Comparison of ENCODE assay signal across 11 cellular contexts in the genomic region with DNA sequence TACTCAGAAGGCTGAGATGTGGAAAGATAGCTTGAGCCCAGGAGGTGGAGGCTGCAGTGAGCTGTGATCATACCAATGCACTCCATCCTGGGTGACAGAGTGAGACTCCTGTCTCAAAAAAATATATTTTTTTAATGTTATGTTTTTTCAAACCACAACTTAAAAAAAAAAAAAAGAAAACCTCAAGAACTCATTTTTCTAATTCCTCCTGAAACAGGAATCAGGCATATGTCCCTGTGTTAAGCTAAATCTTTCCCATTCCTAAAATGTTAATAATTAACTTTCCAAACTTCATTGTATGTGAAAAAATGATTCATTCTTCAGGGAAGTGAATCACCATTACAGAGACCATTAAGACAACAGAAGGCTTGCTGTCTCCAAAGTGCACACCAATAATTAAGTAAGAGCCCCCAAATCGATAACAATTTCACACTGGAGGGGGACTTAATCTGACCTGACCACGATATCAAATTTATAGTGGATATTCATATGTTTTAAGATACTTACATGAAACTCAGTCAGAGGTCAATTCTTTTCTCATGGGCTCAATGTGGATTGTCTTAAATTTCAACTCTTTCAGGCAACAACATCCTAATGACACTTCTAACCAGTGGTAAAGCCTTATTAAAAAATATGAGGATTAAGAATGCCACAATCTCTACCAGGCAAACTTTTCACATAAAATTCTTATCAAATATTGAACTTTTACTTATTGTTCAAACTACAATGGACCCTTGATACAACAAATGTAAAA. TPM values are rescaled to one million over a fixed set of nuclear protein-coding genes. Genes with fewer than 3 reads are reported as not detected.
DNase-seq lines count a peak whose midpoint lies in the region; ATAC-seq, FAIRE-seq and TF ChIP-seq lines count a peak whose summit lies in the region.
"Had no signal": no experiment of that assay in that cellular context is flagged by ENCODE, and none has a peak within 500 bp of the region (broad histone marks: within the 10 kb centered on the region; RNA-seq: fewer than 3 reads in every experiment).

No MANE protein-coding gene starts in this region.

- H3K4me2 ChIP-seq in fibroblast of lung (ENCODE audit: extremely low read depth, insufficient read depth, low read length) = peak overlapping the region; percentile 66

- WGBS in pancreas, 2 donors = 13 to 24% methylated on average over 2 of the region's 2 CpGs
- 93 to 94% methylated on average over 2 of the region's 2 CpGs for WGBS in aorta, 2 donors

- TF ChIP-seq CTCF in fibroblast of lung (conservative IDR thresholded peaks at IDR 0.05 in 1 of 2, IDR thresholded peaks at IDR 0.05 in 1 of 2; ENCODE audit: low read depth in 1 of 2, low read length in 2 of 2) (no peak), pancreas (IDR thresholded peaks at IDR 0.05) (no peak)

- H3K27ac ChIP-seq in fibroblast of lung (ENCODE audit: insufficient read depth, low read length) (peak overlapping the region; percentile 35), pancreas (peak overlapping the region in 2 of 4 donors; percentile 96 to 98), aorta (ENCODE audit: low read depth in 1 of 2, low read length in 2 of 2) (no peak overlapping the region)
- H3K27ac ChIP-seq: neutrophil had no signal

- DNase-seq in GM03348 (ENCODE audit: low spot score) (peak; percentile 63), SW480 (ENCODE audit: low spot score) (peak; percentile 68), fibroblast of lung (ENCODE audit: low read depth in 2 of 2) (peak; percentile 42 to 93), pancreas (no peak), AML-193 (lab: John Stamatoyannopoulos, UW) (no peak), D341Med (ENCODE audit: low spot score) (no peak), aorta (no peak)

- no peaks in the 10 kb centered on the region for H3K27me3 ChIP-seq in fibroblast of lung (ENCODE audit: control insufficient read depth, insufficient read depth, low read length)
- no peaks in the 10 kb centered on the region for H3K27me3 ChIP-seq in pancreas
- no peaks in the 10 kb centered on the region for H3K27me3 ChIP-seq in aorta (ENCODE audit: control insufficient read depth in 1 of 2, insufficient read depth in 2 of 2, low read length in 1 of 2)
- H3K27me3 ChIP-seq: neutrophil had no signal

- H3K4me3 ChIP-seq in fibroblast of lung (replicated peaks in 1 of 4; ENCODE audit: control extremely low read depth in 1 of 4, insufficient read depth in 1 of 4, low read depth in 3 of 4, low read length in 4 of 4) (peak overlapping the region in 2 of 4 experiments; percentile 1 to 4), pancreas (no peak overlapping the region), aorta (ENCODE audit: low read length in 2 of 2) (no peak overlapping the region)
- H3K4me3 ChIP-seq: GM12878 had no signal

- no peak overlapping the region for H2AFZ ChIP-seq in fibroblast of lung (ENCODE audit: low read length)

- H3K36me3 ChIP-seq in fibroblast of lung (ENCODE audit: control insufficient read depth, insufficient read depth, low read length) (no peaks in the 10 kb centered on the region), pancreas (no peaks in the 10 kb centered on the region), aorta (ENCODE audit: control insufficient read depth in 1 of 2, insufficient read depth in 2 of 2, low read length in 1 of 2) (no peaks in the 10 kb centered on the region)
- H3K36me3 ChIP-seq: neutrophil had no signal

- FAIRE-seq in pancreas (lab: Jason Lieb, UNC) = peak; percentile 37
- FAIRE-seq: GM12878, H1 had no signal

- intact Hi-C loops in pancreas (cut with DNase I) (no loop called here), aorta (cut with DNase I) (loop anchor here (10.0 kb wide), 3 partner anchors 58 to 592 kb away; no protein-coding TSS in a partner anchor)

- peaks cover 76% of the 10 kb centered on the region for H3K79me2 ChIP-seq in fibroblast of lung (ENCODE audit: control insufficient read depth, insufficient read depth, low read length)

- peaks cover 27% of the 10 kb centered on the region for H3K4me1 ChIP-seq in fibroblast of lung (ENCODE audit: control insufficient read depth, extremely low read depth, insufficient read depth, low read length)
- peaks cover 64 to 70% (median 66%) of the 10 kb centered on the region in 3 donors for H3K4me1 ChIP-seq in pancreas
- peaks cover 0 to 2% of the 10 kb centered on the region in 2 donors for H3K4me1 ChIP-seq in aorta (ENCODE audit: control insufficient read depth in 1 of 2, insufficient read depth in 2 of 2, low read length in 2 of 2)

- no peaks in the 10 kb centered on the region for H4K20me1 ChIP-seq in fibroblast of lung (ENCODE audit: control insufficient read depth, extremely low read depth, insufficient read depth, low read length)

- ATAC-seq in pancreas = peak; percentile 19 to 34 (median 26)
- no peak for ATAC-seq in GM18909 (IDR thresholded peaks at IDR 0.05; ENCODE audit: poor library complexity, unreplicated experiment)
- no peak for ATAC-seq in aorta (ENCODE audit: low FRiP score)
- ATAC-seq: GM12878 had no signal

- no peaks in the 10 kb centered on the region for H3K9me3 ChIP-seq in fibroblast of lung (ENCODE audit: control insufficient read depth, insufficient read depth, low read depth, low read length)
- H3K9me3 ChIP-seq in pancreas = no peaks in the 10 kb centered on the region
- H3K9me3 ChIP-seq in aorta (ENCODE audit: control insufficient read depth, low read length) = no peaks in the 10 kb centered on the region
- H3K9me3 ChIP-seq: neutrophil had no signal

- H3K9ac ChIP-seq in fibroblast of lung (ENCODE audit: insufficient read depth, low read length) = no peak overlapping the region

RNA-seq across cellular contexts. Expression of gene CEMIP2, which starts 5.2 kb away (rescaled TPM):
- total RNA-seq in fibroblast of lung (45.6 and 46.2 TPM in 2 replicates), pancreas (10 to 100 TPM; 16.2 to 42.1 (median 27.3) TPM), aorta (100 to 1,000 TPM; 101 to 122 TPM)
- polyA plus RNA-seq in fibroblast of lung (35.1 and 38.7 TPM in 2 replicates), pancreas (10 to 100 TPM; 14.3 to 18.5 TPM), aorta (1 to 10 TPM; 5.4 to 8.4 TPM)
- 21.4 and 21.8 TPM in 2 replicates for polyA plus RNA-seq in fibroblast of lung (2012)
- 79.5 and 129 TPM in 2 replicates for polyA minus RNA-seq in fibroblast of lung (ENCODE audit: low replicate concordance)

Comparison
In these comparisons a context has a peak if more than half of its experiments do, and no peak if none do; other contexts are left out.
1. DNase-seq: peak in GM03348 (single experiment), SW480 (single experiment) and fibroblast of lung (2 of 2); none in pancreas (0 of 6), AML-193 (0 of 2), D341Med (single experiment) and aorta (0 of 2).
2. ATAC-seq: peak in pancreas (4 of 4); none in GM18909 (single experiment) and aorta (single experiment).
3. intact Hi-C loops: an anchor here in aorta (10.0 kb wide); none called in pancreas.